ENCODE assay signal across 8 cellular contexts in the genomic region with DNA sequence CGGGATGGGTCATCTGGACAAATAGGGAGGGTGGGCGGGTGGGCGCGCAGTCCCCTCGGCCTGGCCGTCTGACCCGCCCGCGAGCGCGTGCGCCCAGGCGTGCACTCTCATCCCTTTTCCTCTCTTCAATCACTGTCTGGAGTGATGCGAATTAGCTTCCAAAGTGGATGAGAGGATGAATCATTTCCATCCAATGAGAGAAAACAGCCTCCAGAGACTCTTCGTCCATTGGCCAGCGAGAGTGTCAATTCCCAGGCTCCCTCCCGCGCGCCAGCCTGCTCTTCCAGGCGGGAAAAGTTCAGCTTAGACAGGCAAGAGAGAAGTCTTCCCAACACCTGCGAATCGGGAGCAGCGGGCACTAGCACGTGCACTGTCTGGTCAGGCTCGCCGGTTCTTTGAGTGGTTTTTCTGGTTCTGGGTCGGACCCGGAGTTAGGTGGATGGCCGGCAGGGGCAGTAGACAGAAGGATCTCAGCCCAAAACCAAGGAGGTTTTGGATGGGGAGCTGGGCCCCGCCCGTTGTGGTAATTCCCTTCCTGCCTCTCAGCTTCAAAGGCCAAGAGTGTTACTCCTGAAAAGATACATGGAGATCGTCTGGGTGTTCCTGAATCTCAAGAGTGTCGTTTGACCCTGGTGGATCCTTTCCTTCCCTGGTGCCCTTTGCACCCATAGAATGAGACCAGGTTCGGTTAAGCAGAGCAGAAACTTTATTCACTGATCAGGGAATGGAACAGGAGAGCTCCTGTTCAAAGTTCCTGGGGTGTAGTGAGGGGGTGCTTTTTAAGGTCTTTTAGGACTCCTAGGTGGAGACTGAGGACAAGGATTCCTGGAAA. TPM values are rescaled to one million over a fixed set of nuclear protein-coding genes. Genes with fewer than 3 reads are reported as not detected.
DNase-seq lines count a peak whose midpoint lies in the region; ATAC-seq and TF ChIP-seq lines count a peak whose summit lies in the region.

No MANE protein-coding gene starts in this region.

- DNase-seq in DMS79 (lab: John Stamatoyannopoulos, UW): peak; percentile 95
- peak; percentile 92 for DNase-seq in NCI-H446 treated with DMSO at 0.1 percent for 48 hours (lab: John Stamatoyannopoulos, UW)
- peak; percentile 56 to 71 (median 60) for DNase-seq in mucosa of descending colon
- DNase-seq in activated CD8-positive, alpha-beta memory T cell treated with anti-CD3 and anti-CD28 coated beads, Interleukin-2, amount 50 U/mL, for 48 hours: no peak
- DNase-seq in NCI-H2171 treated with DMSO at 0.1 percent for 48 hours (lab: John Stamatoyannopoulos, UW): no peak

- intact Hi-C loops in mucosa of descending colon (cut with DNase I, micrococcal nuclease): no loop called here

- peaks cover 6% of the 10 kb centered on the region for H3K4me1 ChIP-seq in mucosa of descending colon (ENCODE audit: low read depth)

- no peaks in the 10 kb centered on the region for H3K9me3 ChIP-seq in mucosa of descending colon

- no peak overlapping the region for H3K4me3 ChIP-seq in mucosa of descending colon

- no peak for TF ChIP-seq CTCF in mucosa of descending colon (IDR thresholded peaks at IDR 0.05)

- H3K36me3 ChIP-seq in mucosa of descending colon (ENCODE audit: low read depth): no peaks in the 10 kb centered on the region

- ATAC-seq in esophagus mucosa (peak; percentile 73), mucosa of descending colon (peak; percentile 82), HG03439 (IDR thresholded peaks at IDR 0.05; ENCODE audit: unreplicated experiment) (no peak), HG03354 (IDR thresholded peaks at IDR 0.05; ENCODE audit: poor library complexity, severe bottlenecking, unreplicated experiment) (no peak)

RNA-seq across cellular contexts. Expression of a gene that starts 33.4 kb away (rescaled TPM):
- total RNA-seq in esophagus mucosa (0.44 TPM), mucosa of descending colon (under 1 TPM in 1 of 3 donors, not detected in 2; 0.19 TPM)

Comparison
In these comparisons a context has a peak if more than half of its experiments do, and no peak if none do; other contexts are left out.
1. DNase-seq: peak in DMS79 (single experiment), NCI-H446 treated with DMSO at 0.1 percent for 48 hours (single experiment) and mucosa of descending colon (3 of 3); none in activated CD8-positive, alpha-beta memory T cell treated with anti-CD3 and anti-CD28 coated beads, Interleukin-2, amount 50 U/mL, for 48 hours (single experiment) and NCI-H2171 treated with DMSO at 0.1 percent for 48 hours (single experiment).
2. ATAC-seq: peak in esophagus mucosa (single experiment) and mucosa of descending colon (single experiment); none in HG03439 (single experiment) and HG03354 (single experiment).